Comparison of ENCODE assay signal across 8 cellular contexts in genomic region chr10:127853868-127854768, GRCh38. TPM values are rescaled to one million over a fixed set of nuclear protein-coding genes. Genes with fewer than 3 reads are reported as not detected.
DNase-seq lines count a peak whose midpoint lies in the region; ATAC-seq and TF ChIP-seq lines count a peak whose summit lies in the region.

No MANE protein-coding gene starts in this region.

- H3K27me3 Mint-ChIP-seq in CD14-positive monocyte (ENCODE audit: low read depth in 3 of 3) = peaks cover 5 to 11% (median 10%) of the 10 kb centered on the region in 3 donors
- peaks cover 22% of the 10 kb centered on the region for H3K27me3 Mint-ChIP-seq in stimulated activated naive CD8-positive, alpha-beta T cell treated with anti-CD3 and anti-CD28 coated beads, Interleukin-15, amount 100 ng/mL, for 72 hours

- H3K9me3 Mint-ChIP-seq in CD14-positive monocyte = peaks cover 0 to 1% (median 0%) of the 10 kb centered on the region in 7 donors
- H3K9me3 Mint-ChIP-seq in stimulated activated naive CD8-positive, alpha-beta T cell treated with anti-CD3 and anti-CD28 coated beads, Interleukin-15, amount 100 ng/mL, for 72 hours = peaks cover 0 to 4% of the 10 kb centered on the region in 2 donors

- H3K4me3 ChIP-seq in epithelial cell of proximal tubule (ENCODE audit: low read depth, low read length) = no peak overlapping the region

- TF ChIP-seq CTCF in CD14-positive monocyte (IDR thresholded peaks at IDR 0.05) = peak; percentile 89
- TF ChIP-seq CTCF in epithelial cell of proximal tubule (conservative IDR thresholded peaks at IDR 0.05; ENCODE audit: low read depth, low read length) = peak; percentile 87

- intact Hi-C loops in CD14-positive monocyte (cut with micrococcal nuclease) = loop anchor here (10.0 kb wide), 2 partner anchors 289 to 1869 kb away; no protein-coding TSS in a partner anchor

- H3K36me3 Mint-ChIP-seq in CD14-positive monocyte = no peaks in the 10 kb centered on the region

- peak; percentile 58 for ATAC-seq in HG03280 (IDR thresholded peaks at IDR 0.05; ENCODE audit: unreplicated experiment)
- peak; percentile 75 for ATAC-seq in stimulated activated naive CD8-positive, alpha-beta T cell treated with anti-CD3 and anti-CD28 coated beads, Interleukin-15, amount 100 ng/mL, for 72 hours

- peak overlapping the region in 1 of 2 donors; percentile 84 for H3K4me3 Mint-ChIP-seq in CD14-positive monocyte
- H3K4me3 Mint-ChIP-seq in stimulated activated naive CD8-positive, alpha-beta T cell treated with anti-CD3 and anti-CD28 coated beads, Interleukin-15, amount 100 ng/mL, for 72 hours = no peak overlapping the region

- H3K27ac Mint-ChIP-seq in CD14-positive monocyte = no peak overlapping the region
- no peak overlapping the region for H3K27ac Mint-ChIP-seq in stimulated activated naive CD8-positive, alpha-beta T cell treated with anti-CD3 and anti-CD28 coated beads, Interleukin-15, amount 100 ng/mL, for 72 hours

- DNase-seq in CD14-positive monocyte (ENCODE audit: low spot score) = no peak
- peak; percentile 59 for DNase-seq in GM19240 (ENCODE audit: insufficient read length, low spot score)
- DNase-seq in NCI-H748 treated with DMSO at 0.1 percent for 48 hours (lab: John Stamatoyannopoulos, UW) = peak; percentile 17
- peak; percentile 77 for DNase-seq in activated CD8-positive, alpha-beta memory T cell treated with anti-CD3 and anti-CD28 coated beads for 24 hours
- DNase-seq in epithelial cell of proximal tubule (ENCODE audit: low read depth) = no peak
- peak; percentile 76 for DNase-seq in myocyte (ENCODE audit: low read depth)
- DNase-seq in stimulated activated naive CD8-positive, alpha-beta T cell treated with anti-CD3 and anti-CD28 coated beads, Interleukin-15, amount 100 ng/mL, for 72 hours = peak; percentile 29 to 42

- H3K4me1 Mint-ChIP-seq in CD14-positive monocyte = peaks cover 20% of the 10 kb centered on the region
- H3K4me1 Mint-ChIP-seq in stimulated activated naive CD8-positive, alpha-beta T cell treated with anti-CD3 and anti-CD28 coated beads, Interleukin-15, amount 100 ng/mL, for 72 hours = peaks cover 10% of the 10 kb centered on the region

RNA-seq across cellular contexts. Expression of gene CLRN3, which starts 38.6 kb away (rescaled TPM):
- under 1 TPM in 1 of 2 donors, not detected in 1; 0.16 TPM for polyA plus RNA-seq in CD14-positive monocyte
- total RNA-seq in epithelial cell of proximal tubule (not detected in 2 replicates), myocyte (not detected in 2 replicates)
- polyA plus RNA-seq in myocyte (2012) = 0.30 TPM

RNA-seq across cellular contexts. Expression of gene PTPRE, which starts 52.8 kb away (rescaled TPM):
- 100 to 1,000 TPM in 1 of 2 donors, 10 to 100 TPM in 1; 95.2 to 125 TPM for polyA plus RNA-seq in CD14-positive monocyte
- total RNA-seq in epithelial cell of proximal tubule = 5.4 and 6.2 TPM in 2 replicates
- 4.6 and 5.5 TPM in 2 replicates for total RNA-seq in myocyte
- 10.5 TPM for polyA plus RNA-seq in myocyte (2012)

Comparison
In these comparisons a context has a peak if more than half of its experiments do, and no peak if none do; other contexts are left out.
1. DNase-seq: peak in GM19240 (single experiment), NCI-H748 treated with DMSO at 0.1 percent for 48 hours (single experiment), activated CD8-positive, alpha-beta memory T cell treated with anti-CD3 and anti-CD28 coated beads for 24 hours (single experiment), myocyte (single experiment) and stimulated activated naive CD8-positive, alpha-beta T cell treated with anti-CD3 and anti-CD28 coated beads, Interleukin-15, amount 100 ng/mL, for 72 hours (2 of 2); none in CD14-positive monocyte (single experiment) and epithelial cell of proximal tubule (single experiment).